In the genomic region with DNA sequence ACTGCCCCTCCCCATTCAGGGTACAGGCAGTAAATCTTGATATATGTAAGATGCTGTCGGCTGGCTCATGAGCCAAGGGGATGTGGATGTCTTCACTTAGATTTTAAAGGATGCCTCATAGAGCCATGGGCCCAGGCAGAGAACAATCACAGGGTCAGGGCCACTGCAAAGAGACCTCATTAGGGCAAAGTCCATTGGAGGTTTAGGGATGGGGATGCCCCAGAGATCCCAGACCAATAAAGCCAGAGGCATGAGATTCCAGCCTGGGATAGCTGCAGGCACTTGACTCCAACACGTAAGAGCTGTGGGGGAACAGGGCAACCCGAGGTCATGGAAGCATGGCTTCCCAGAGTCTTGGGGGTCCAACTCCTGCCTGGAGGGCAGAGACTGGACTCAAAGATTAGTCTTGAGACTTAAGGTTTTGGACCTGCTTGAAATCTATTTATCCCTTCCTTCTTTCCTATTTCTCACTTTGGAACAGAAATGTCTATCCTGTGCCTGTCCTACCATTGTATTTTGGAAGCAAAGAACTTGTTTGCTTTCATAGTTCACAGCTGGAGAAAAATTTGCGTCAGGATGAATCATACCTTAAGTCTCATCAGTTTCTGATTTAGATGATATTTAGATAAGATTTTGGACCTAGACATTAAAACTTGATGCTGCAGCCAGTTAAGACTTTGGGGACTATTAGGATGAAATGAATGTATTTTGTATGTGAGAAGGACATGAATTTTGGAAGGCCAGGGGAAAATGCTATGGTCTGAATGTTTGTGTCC, we compare ENCODE assay signal across 15 cellular contexts.
A peak's percentile ranks its signal among the peaks of the same experiment; 100 is the strongest.
DNase-seq lines count a peak whose midpoint lies in the region; ATAC-seq and TF ChIP-seq lines count a peak whose summit lies in the region.
"Had no signal": no experiment of that assay in that cellular context is flagged by ENCODE, and none has a peak within 500 bp of the region (broad histone marks: within the 10 kb centered on the region; RNA-seq: fewer than 3 reads in every experiment).

No MANE protein-coding gene starts in this region.

- H3K27ac ChIP-seq in GM23338 (ENCODE audit: low read depth): no peak overlapping the region
- H3K27ac ChIP-seq: BLaER1 had no signal

- no peaks in the 10 kb centered on the region; the same call in 2 of the 3 replicates for H3K9me3 Mint-ChIP-seq in GM23338

- no peaks in the 10 kb centered on the region for H3F3A ChIP-seq in GM23338 (replicated peaks; ENCODE audit: low read depth)

- no peaks in the 10 kb centered on the region for H3K9me2 ChIP-seq in GM23338 (ENCODE audit: insufficient read depth)

- no peaks in the 10 kb centered on the region for H3K27me3 ChIP-seq in GM23338 (ENCODE audit: insufficient read depth)
- H3K27me3 ChIP-seq: BLaER1 had no signal

- H3K4me3 ChIP-seq in GM23338 (no peak overlapping the region), fibroblast of mammary gland (ENCODE audit: control insufficient read depth, low read depth, low read length) (no peak overlapping the region)
- H3K4me3 ChIP-seq: BLaER1 had no signal

- in situ Hi-C loops in G401 (cut with HindIII; ENCODE audit: low sequenced_read_pairs): no loop called here

- H4K20me1 ChIP-seq in GM23338 (replicated peaks; ENCODE audit: insufficient read depth): no peaks in the 10 kb centered on the region
- H4K20me1 ChIP-seq: BLaER1 had no signal

- ATAC-seq in GM23338 (no peak), SK-N-SH treated with all-trans-retinoic acid at 6 μM for 48 hours (peak; percentile 26; the same call in 2 of the 3 replicates)

- no peaks in the 10 kb centered on the region for H3K36me3 Mint-ChIP-seq in GM23338 (ENCODE audit: low read depth)
- H3K36me3 Mint-ChIP-seq: CD8-positive, alpha-beta memory T cell had no signal

- no peak overlapping the region for H3K4me3 Mint-ChIP-seq in GM23338
- H3K4me3 Mint-ChIP-seq: CD8-positive, alpha-beta memory T cell; H9 had no signal

- no peak overlapping the region for H3K27ac Mint-ChIP-seq in GM23338

- H3K4me1 Mint-ChIP-seq in GM23338: peaks cover 8% of the 10 kb centered on the region
- H3K4me1 Mint-ChIP-seq: CD8-positive, alpha-beta memory T cell had no signal

- peak overlapping the region; percentile 83; the same call in 1 of the 2 replicates for H2AFZ ChIP-seq in GM23338

- no peak overlapping the region for H3K4me2 ChIP-seq in GM23338
- H3K4me2 ChIP-seq: BLaER1 had no signal

- DNase-seq in GM23338 (ENCODE audit: low spot score): no peak
- peak; percentile 81 for DNase-seq in fibroblast of mammary gland (ENCODE audit: low read depth)
- DNase-seq in non-pigmented ciliary epithelial cell (ENCODE audit: low read depth): peak; percentile 20
- no peak for DNase-seq in NCI-H1417 treated with DMSO at 0.1 percent for 48 hours (lab: John Stamatoyannopoulos, UW)
- no peak for DNase-seq in activated CD4-positive, alpha-beta T cell treated with anti-CD3 and anti-CD28 coated beads, Interleukin-2, amount 50 U/mL, for 1 hour
- no peak for DNase-seq in G401 (ENCODE audit: low spot score)
- no peak for DNase-seq in HUDEP-2 (lab: John Stamatoyannopoulos, UW; ENCODE audit: unreplicated experiment in 76 of 76)
- DNase-seq: CD8-positive, alpha-beta memory T cell; DND-41; H9; NCI-H146; NCI-H345; NCI-H69 had no signal

- H3K4me1 ChIP-seq in GM23338 (ENCODE audit: insufficient read depth): 0 out of 2 replicates have a peak, but pooled peaks cover 5% of the 10 kb centered on the region
- H3K4me1 ChIP-seq: BLaER1 had no signal

- no peaks in the 10 kb centered on the region for H3K79me2 ChIP-seq in GM23338 (replicated peaks; ENCODE audit: insufficient read depth)

- H3K27me3 Mint-ChIP-seq in GM23338 (ENCODE audit: insufficient read depth, low read depth, poor library complexity): peaks cover 4% of the 10 kb centered on the region

- no peak for TF ChIP-seq CTCF in GM23338 (conservative IDR thresholded peaks at IDR 0.05; ENCODE audit: low read depth in 2 of 2)
- no peak for TF ChIP-seq CTCF in fibroblast of mammary gland (conservative IDR thresholded peaks at IDR 0.05; ENCODE audit: control insufficient read depth, insufficient read depth, low read depth, low read length)

- no peaks in the 10 kb centered on the region for H3K36me3 ChIP-seq in GM23338 (ENCODE audit: insufficient read depth)
- H3K36me3 ChIP-seq: BLaER1 had no signal

TF ChIP-seq in GM23338, 12 proteins besides CTCF, POLR2A, EP300 and RAD21 (continues in another document):
- TF ChIP-seq EZH2phosphoT487 (IDR thresholded peaks at IDR 0.05; ENCODE audit: unreplicated experiment) (no peak), POLR2AphosphoS5 (IDR thresholded peaks at IDR 0.05; ENCODE audit: low read depth) (no peak), ZNF331 (CRISPR knock-in tag; IDR thresholded peaks at IDR 0.05; ENCODE audit: low read depth) (no peak), NANOG (IDR thresholded peaks at IDR 0.05; ENCODE audit: borderline replicate concordance) (no peak), EZH2 (IDR thresholded peaks at IDR 0.05; ENCODE audit: low read depth, unreplicated experiment) (no peak), JUNB (IDR thresholded peaks at IDR 0.05; ENCODE audit: unreplicated experiment) (no peak)
- TF ChIP-seq, protein P1, sequence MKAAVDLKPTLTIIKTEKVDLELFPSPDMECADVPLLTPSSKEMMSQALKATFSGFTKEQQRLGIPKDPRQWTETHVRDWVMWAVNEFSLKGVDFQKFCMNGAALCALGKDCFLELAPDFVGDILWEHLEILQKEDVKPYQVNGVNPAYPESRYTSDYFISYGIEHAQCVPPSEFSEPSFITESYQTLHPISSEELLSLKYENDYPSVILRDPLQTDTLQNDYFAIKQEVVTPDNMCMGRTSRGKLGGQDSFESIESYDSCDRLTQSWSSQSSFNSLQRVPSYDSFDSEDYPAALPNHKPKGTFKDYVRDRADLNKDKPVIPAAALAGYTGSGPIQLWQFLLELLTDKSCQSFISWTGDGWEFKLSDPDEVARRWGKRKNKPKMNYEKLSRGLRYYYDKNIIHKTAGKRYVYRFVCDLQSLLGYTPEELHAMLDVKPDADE (IDR thresholded peaks at IDR 0.05): no peak

TF ChIP-seq in SK-N-SH treated with all-trans-retinoic acid at 6 μM for 48 hours, 23 proteins besides CTCF, POLR2A, EP300 and RAD21:
- TF ChIP-seq POU6F1 (CRISPR knock-in tag; IDR thresholded peaks at IDR 0.05; ENCODE audit: borderline replicate concordance, low read depth): no peak
- TF ChIP-seq ZFP3 (CRISPR knock-in tag; IDR thresholded peaks at IDR 0.05): no peak
- TF ChIP-seq ESRRG (CRISPR knock-in tag; IDR thresholded peaks at IDR 0.05): no peak
- TF ChIP-seq SNAI2 (CRISPR knock-in tag; IDR thresholded peaks at IDR 0.05): no peak
- no peak for TF ChIP-seq ZC3H10 (CRISPR knock-in tag; IDR thresholded peaks at IDR 0.05)
- no peak for TF ChIP-seq GLIS3 (CRISPR knock-in tag; IDR thresholded peaks at IDR 0.05)
- TF ChIP-seq ZNF8 (CRISPR knock-in tag; IDR thresholded peaks at IDR 0.05): no peak
- TF ChIP-seq TOX (CRISPR knock-in tag; IDR thresholded peaks at IDR 0.05; ENCODE audit: borderline replicate concordance): no peak
- no peak for TF ChIP-seq CSDC2 (CRISPR knock-in tag; IDR thresholded peaks at IDR 0.05)
- TF ChIP-seq ISL1 (CRISPR knock-in tag; IDR thresholded peaks at IDR 0.05): no peak
- no peak for TF ChIP-seq PPARA (CRISPR knock-in tag; IDR thresholded peaks at IDR 0.05; ENCODE audit: borderline replicate concordance)

Comparison
In these comparisons a context has a peak if more than half of its experiments do, and no peak if none do; other contexts are left out.
1. DNase-seq: peak in fibroblast of mammary gland (single experiment) and non-pigmented ciliary epithelial cell (single experiment); none in GM23338 (single experiment), NCI-H1417 treated with DMSO at 0.1 percent for 48 hours (single experiment), activated CD4-positive, alpha-beta T cell treated with anti-CD3 and anti-CD28 coated beads, Interleukin-2, amount 50 U/mL, for 1 hour (single experiment), G401 (single experiment) and HUDEP-2 (0 of 76).